In genomic region chr2:51789908-51790307, GRCh38 we compare ENCODE assay signal across 22 cellular contexts.
"Had no signal": no experiment of that assay in that cellular context is flagged by ENCODE, and none has a peak within 500 bp of the region (broad histone marks: within the 10 kb centered on the region; RNA-seq: fewer than 3 reads in every experiment).

No MANE protein-coding gene starts in this region.

- DNase-seq: effector CD4-positive, alpha-beta T cell; endodermal cell; foreskin melanocyte; heart left ventricle; hippocampal formation; islet precursor cell; mammary epithelial cell; naive thymus-derived CD4-positive, alpha-beta T cell; nephron progenitor cell; psoas muscle; retina; right lobe of liver; stimulated activated CD4-positive, alpha-beta T cell treated with anti-CD3 and anti-CD28 coated beads, Interleukin-12 subunit alpha, Interleukin-12 subunit beta, amount 100 ng/mL, for 4 hours; stimulated activated CD4-positive, alpha-beta T cell treated with anti-CD3 and anti-CD28 coated beads, Interleukin-2, amount 100 ng/mL, for 48 hours; stimulated activated naive CD4-positive, alpha-beta T cell treated with Interleukin-2 at 50 U/mL for 16 hours; thyroid gland; upper lobe of left lung had no signal

- H3K27me3 Mint-ChIP-seq: naive thymus-derived CD4-positive, alpha-beta T cell had no signal

- FAIRE-seq: endothelial cell of umbilical vein had no signal

- H3K27ac Mint-ChIP-seq: endodermal cell; naive thymus-derived CD4-positive, alpha-beta T cell; nephron progenitor cell had no signal

- H3K36me3 Mint-ChIP-seq: naive thymus-derived CD4-positive, alpha-beta T cell had no signal

- H3K4me3 Mint-ChIP-seq: endodermal cell; naive thymus-derived CD4-positive, alpha-beta T cell; nephron progenitor cell had no signal

- H3K4me1 Mint-ChIP-seq: endodermal cell; naive thymus-derived CD4-positive, alpha-beta T cell; nephron progenitor cell had no signal

- H3K4me3 ChIP-seq: coronary artery, heart left ventricle, psoas muscle, right lobe of liver, skin epidermis, suprapubic skin, thyroid gland, upper lobe of left lung, vagina had no signal
